In the genomic region with DNA sequence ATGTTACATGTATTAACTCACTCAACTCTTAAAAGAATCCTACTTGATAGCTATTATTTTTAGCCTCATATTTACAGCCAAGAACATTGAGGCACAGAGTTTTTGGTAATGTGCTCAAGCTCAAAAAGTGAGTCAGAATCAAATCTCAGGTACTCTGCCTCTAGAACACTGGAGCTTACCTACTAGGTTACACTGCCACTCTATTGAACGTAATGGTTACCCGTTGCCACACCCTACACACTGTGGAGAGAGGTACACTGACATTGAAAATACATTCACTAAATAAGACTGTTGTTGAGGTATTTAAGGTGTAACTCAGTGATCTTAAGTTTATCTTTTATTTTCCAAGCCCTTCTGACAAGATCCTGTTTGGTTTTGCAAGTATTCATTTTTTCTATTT, we compare ENCODE assay signal across 19 cellular contexts. TPM values are rescaled to one million over a fixed set of nuclear protein-coding genes. Genes with fewer than 3 reads are reported as not detected.
A peak's percentile ranks its signal among the peaks of the same experiment; 100 is the strongest.
DNase-seq lines count a peak whose midpoint lies in the region; ATAC-seq and TF ChIP-seq lines count a peak whose summit lies in the region.
"Had no signal": no experiment of that assay in that cellular context is flagged by ENCODE, and none has a peak within 500 bp of the region (broad histone marks: within the 10 kb centered on the region; RNA-seq: fewer than 3 reads in every experiment).

No MANE protein-coding gene starts in this region.

- H3K27me3 ChIP-seq in lower lobe of right lung (ENCODE audit: low read depth) (no peaks in the 10 kb centered on the region), transverse colon (no peaks in the 10 kb centered on the region)
- H3K27me3 ChIP-seq: SJSA1 had no signal

- 57% methylated on average over 2 of the region's 2 CpGs; no CpG with 5 or more reads in 1 of the 2 donors for WGBS in transverse colon (ENCODE audit: low coverage in 1 of 2), 2 donors

- ATAC-seq in lower lobe of right lung (peak in 1 of 2 donors; percentile 78), HG03095 (IDR thresholded peaks at IDR 0.05; ENCODE audit: unreplicated experiment) (no peak), GM18520 (IDR thresholded peaks at IDR 0.05; ENCODE audit: unreplicated experiment) (no peak), HG03175 (IDR thresholded peaks at IDR 0.05; ENCODE audit: unreplicated experiment) (no peak)
- ATAC-seq: PC-3 had no signal

- in situ Hi-C loops in transverse colon (cut with MboI; ENCODE audit: low pct_ligation_motif_present in 1 of 4, low pct_unique_long_range_greater_than_20kb in 1 of 4, low sequenced_read_pairs in 3 of 4): loop anchor here in 2 of 4 donors (10.0 kb wide), 1 partner anchor 90 kb away; no protein-coding TSS in a partner anchor

- H3K4me1 ChIP-seq in lower lobe of right lung (no peaks in the 10 kb centered on the region), transverse colon (peaks cover 12 to 33% (median 21%) of the 10 kb centered on the region in 4 donors)
- H3K4me1 ChIP-seq: SJSA1 had no signal

- H3K36me3 ChIP-seq in lower lobe of right lung: no peaks in the 10 kb centered on the region
- H3K36me3 ChIP-seq in transverse colon: no peaks in the 10 kb centered on the region
- H3K36me3 ChIP-seq: SJSA1 had no signal

- intact Hi-C loops in lower lobe of right lung (cut with DNase I) (no loop called here), transverse colon (cut with DNase I; ENCODE audit: low total_unique reads) (no loop called here)

- H3K9me3 ChIP-seq in lower lobe of right lung (no peaks in the 10 kb centered on the region), transverse colon (no peaks in the 10 kb centered on the region)
- H3K9me3 ChIP-seq: SJSA1 had no signal

- TF ChIP-seq CTCF in VCaP (conservative IDR thresholded peaks at IDR 0.05): no peak
- TF ChIP-seq CTCF in lower lobe of right lung (IDR thresholded peaks at IDR 0.05): no peak
- no peak for TF ChIP-seq CTCF in transverse colon (IDR thresholded peaks at IDR 0.05)

- no peak for TF ChIP-seq EP300 in transverse colon (IDR thresholded peaks at IDR 0.05; ENCODE audit: low read depth)

- DNase-seq in NCI-H748 (lab: John Stamatoyannopoulos, UW; ENCODE audit: unreplicated experiment): peak; percentile 8
- no peak for DNase-seq in NCI-H748 treated with DMSO at 0.1 percent for 48 hours (lab: John Stamatoyannopoulos, UW)
- no peak for DNase-seq in lower lobe of right lung
- no peak for DNase-seq in transverse colon
- DNase-seq: 8988T, C1 segment of cervical spinal cord, COR-L47, DMS153, H7, NCI-H1417 treated with DMSO at 0.1 percent for 48 hours, NCI-H2029, NCI-H524, PC-3 had no signal

- H3K27ac ChIP-seq in VCaP (peak overlapping the region; percentile 57), lower lobe of right lung (peak overlapping the region; percentile 3), transverse colon (peak overlapping the region; percentile 50 to 83 (median 66))
- H3K27ac ChIP-seq: SJSA1 had no signal

- H3K4me3 ChIP-seq in lower lobe of right lung (no peak overlapping the region), transverse colon (no peak overlapping the region)
- H3K4me3 ChIP-seq: SJSA1 had no signal

- TF ChIP-seq POLR2A in transverse colon (IDR thresholded peaks at IDR 0.05): no peak

RNA-seq across cellular contexts. Expression of a gene that starts 17.9 kb away (rescaled TPM):
- total RNA-seq in lower lobe of right lung: not detected
- total RNA-seq in transverse colon: 1,000 to 10,000 TPM in 3 of 4 donors, 100 to 1,000 TPM in 1; 296 to 4,526 (median 2,822) TPM
- total RNA-seq: H7, LHCN-M2, PC-3, SJSA1 had no signal

RNA-seq across cellular contexts. Expression of a gene that starts 41.2 kb away (rescaled TPM):
- 20.9 TPM for total RNA-seq in lower lobe of right lung
- total RNA-seq in transverse colon: 10 to 100 TPM; 30.6 to 53.9 (median 38.8) TPM

Comparison
In these comparisons a context has a peak if more than half of its experiments do, and no peak if none do; other contexts are left out.
1. H3K27ac ChIP-seq: peak in every context shown above with its lines; median percentile 66 in transverse colon; 57 in VCaP; 3 in lower lobe of right lung.
2. RNA of a gene that starts 17.9 kb away (total RNA-seq): 296 to 4,526 TPM in transverse colon; not detected in lower lobe of right lung (single experiment); every median in the first group is over 100 times any median in the second.